Comparison of ENCODE assay signal across 8 cellular contexts in genomic region chr14:65281991-65282908, GRCh38.
DNase-seq lines count a peak whose midpoint lies in the region; ATAC-seq and TF ChIP-seq lines count a peak whose summit lies in the region.

No MANE protein-coding gene starts in this region.

- ATAC-seq in HCT116 (0 out of 2 replicates have a peak, but pooled peaks have one; percentile 22), HG02642 (IDR thresholded peaks at IDR 0.05; ENCODE audit: poor library complexity, unreplicated experiment) (no peak)
- ATAC-seq in stimulated activated naive B cell treated with anti-CD40 and anti-IgM and Interleukin-4, amounts not matched to agents 10 μg/mL and 1 μg/mL and 100 μg/mL, for 72 hours (replicated peaks): peak; percentile 29 to 33

- no peak overlapping the region for H3K4me3 ChIP-seq in BJ (ENCODE audit: low read depth, low read length)
- no peak overlapping the region for H3K4me3 ChIP-seq in HCT116 (replicated peaks in 1 of 2; ENCODE audit: low read depth in 1 of 2, low read length in 2 of 2)
- H3K4me3 ChIP-seq in adipocyte (ENCODE audit: low read length): peak overlapping the region; percentile 21

- no peak overlapping the region for H3K4me2 ChIP-seq in HCT116 (ENCODE audit: low read length)

- H3K36me3 ChIP-seq in BJ (ENCODE audit: control insufficient read depth, insufficient read depth, low read length): no peaks in the 10 kb centered on the region
- H3K36me3 ChIP-seq in HCT116 (ENCODE audit: control insufficient read depth in 1 of 2, insufficient read depth in 2 of 2, low read length in 2 of 2): no peaks in the 10 kb centered on the region
- H3K36me3 ChIP-seq in adipocyte (ENCODE audit: control insufficient read depth, insufficient read depth, low read length, severe bottlenecking): no peaks in the 10 kb centered on the region

- no TSS peak for BruUV-seq in HCT116 (replicated peaks; lab: Mats Ljungman, UMichigan)

- no peaks in the 10 kb centered on the region for H3K27me3 Mint-ChIP-seq in stimulated activated naive B cell treated with anti-CD40 and anti-IgM and Interleukin-4, amounts not matched to agents 10 μg/mL and 1 μg/mL and 100 μg/mL, for 72 hours

- H2AFZ ChIP-seq in HCT116 (ENCODE audit: low read depth, low read length, poor library complexity, severe bottlenecking): no peak overlapping the region

- RAD21 ChIA-PET in HCT116 (lab: Charles Lee; ENCODE audit: low non-redundant PET in 1 of 2, low total read pairs in 2 of 2, uncharacterized antibody in 2 of 2, unreplicated experiment in 2 of 2): no interaction called here

- peak overlapping the region; percentile 79 to 80 for H3K4me3 Mint-ChIP-seq in stimulated activated naive B cell treated with anti-CD40 and anti-IgM and Interleukin-4, amounts not matched to agents 10 μg/mL and 1 μg/mL and 100 μg/mL, for 72 hours

- no peaks in the 10 kb centered on the region for H3K9me3 Mint-ChIP-seq in stimulated activated naive B cell treated with anti-CD40 and anti-IgM and Interleukin-4, amounts not matched to agents 10 μg/mL and 1 μg/mL and 100 μg/mL, for 72 hours

- intact Hi-C loops in HCT116 (cut with micrococcal nuclease): no loop called here

- H4K20me1 ChIP-seq in HCT116 (ENCODE audit: insufficient read depth): no peaks in the 10 kb centered on the region

- no peaks in the 10 kb centered on the region for H3K27me3 ChIP-seq in BJ (ENCODE audit: control insufficient read depth, insufficient read depth, low read length)
- H3K27me3 ChIP-seq in HCT116 (ENCODE audit: insufficient read depth, low read length): no peaks in the 10 kb centered on the region
- no peaks in the 10 kb centered on the region for H3K27me3 ChIP-seq in adipocyte (replicated peaks; ENCODE audit: control insufficient read depth, insufficient read depth, low read length)

- H3K79me2 ChIP-seq in HCT116 (ENCODE audit: insufficient read depth, low read length): no peaks in the 10 kb centered on the region

- no peaks in the 10 kb centered on the region for H3K36me3 Mint-ChIP-seq in stimulated activated naive B cell treated with anti-CD40 and anti-IgM and Interleukin-4, amounts not matched to agents 10 μg/mL and 1 μg/mL and 100 μg/mL, for 72 hours

- POLR2A ChIA-PET in BJ (lab: Charles Lee) (interaction anchor here (0.5 to 1.0 kb wide), 2 partner anchors 21 to 70 kb away, joined by 7 to 12 read pairs; no protein-coding TSS in a partner anchor), HCT116 (lab: Charles Lee) (no interaction called here)

- H3K9me2 ChIP-seq in HCT116 (ENCODE audit: insufficient read depth): no peaks in the 10 kb centered on the region

- peaks cover 32 to 47% of the 10 kb centered on the region in 2 donors for H3K4me1 Mint-ChIP-seq in stimulated activated naive B cell treated with anti-CD40 and anti-IgM and Interleukin-4, amounts not matched to agents 10 μg/mL and 1 μg/mL and 100 μg/mL, for 72 hours

- peak overlapping the region; percentile 93 for H3K27ac Mint-ChIP-seq in stimulated activated naive B cell treated with anti-CD40 and anti-IgM and Interleukin-4, amounts not matched to agents 10 μg/mL and 1 μg/mL and 100 μg/mL, for 72 hours

- TF ChIP-seq POLR2A in HCT116 (IDR thresholded peaks at IDR 0.05; ENCODE audit: borderline replicate concordance, extremely low read depth, insufficient read depth, insufficient read length): no peak

- no peaks in the 10 kb centered on the region for H3K9me3 ChIP-seq in HCT116 (ENCODE audit: control insufficient read depth in 1 of 2, insufficient read depth in 1 of 2, low read depth in 1 of 2, low read length in 2 of 2)
- H3K9me3 ChIP-seq in adipocyte (ENCODE audit: control insufficient read depth, low read length): no peaks in the 10 kb centered on the region

- H3K4me1 ChIP-seq in HCT116 (ENCODE audit: control insufficient read depth in 1 of 2, insufficient read depth in 2 of 2, low read length in 2 of 2): peaks cover 0 to 8% of the 10 kb centered on the region in 2 experiments; a peak in 1 of 4 replicates
- peaks cover 16% of the 10 kb centered on the region for H3K4me1 ChIP-seq in adipocyte (ENCODE audit: control insufficient read depth, insufficient read depth, low read length)

- no peak overlapping the region for H3K9ac ChIP-seq in HCT116 (ENCODE audit: low read length)
- H3K9ac ChIP-seq in adipocyte (ENCODE audit: low read length): peak overlapping the region; percentile 28

- no peak for TF ChIP-seq RAD21 in HCT116 (IDR thresholded peaks at IDR 0.05; ENCODE audit: low read depth)

- DNase-seq in BJ (ENCODE audit: low read depth) (peak; percentile 52), HCT116 (ENCODE audit: low read depth, low spot score) (no peak), adipocyte (ENCODE audit: low read depth) (peak; percentile 64), inferior parietal cortex (ENCODE audit: extremely low spot score) (peak; percentile 82), AML-193 (lab: John Stamatoyannopoulos, UW) (no peak), NOMO-1 treated with DMSO at 0.1 percent for 48 hours (lab: John Stamatoyannopoulos, UW; ENCODE audit: unreplicated experiment) (no peak)
- no peak for DNase-seq in stimulated activated naive B cell treated with anti-CD40 and anti-IgM and Interleukin-4, amounts not matched to agents 10 μg/mL and 1 μg/mL and 100 μg/mL, for 72 hours

- CTCF ChIA-PET in BJ (lab: Yijun Ruan, JAX): interaction anchor here (1.0 to 1.4 kb wide), 2 partner anchors 60 to 118 kb away, joined by 4 to 5 read pairs; no protein-coding TSS in a partner anchor
- CTCF ChIA-PET in HCT116 (lab: Charles Lee): no interaction called here

- TF ChIP-seq CTCF in BJ (IDR thresholded peaks at IDR 0.05; ENCODE audit: insufficient read depth, low read depth, low read length): 0 out of 2 replicates have a peak, but pooled peaks have one; percentile 2
- TF ChIP-seq CTCF in HCT116 (IDR thresholded peaks at IDR 0.05 in 2 of 3, conservative IDR thresholded peaks at IDR 0.05 in 1 of 3; ENCODE audit: borderline replicate concordance in 1 of 3, insufficient read depth in 1 of 3, low read depth in 2 of 3, low read length in 2 of 3): no peak

- no peak overlapping the region for H3K27ac ChIP-seq in HCT116 (ENCODE audit: low read depth, low read length)

TF ChIP-seq in HCT116, 20 proteins besides CTCF, POLR2A, EP300 and RAD21:
- no peak for TF ChIP-seq SIN3A (IDR thresholded peaks at IDR 0.05; ENCODE audit: low read depth)

Comparison
In these comparisons a context has a peak if more than half of its experiments do, and no peak if none do; other contexts are left out.
1. DNase-seq: peak in BJ (single experiment), adipocyte (single experiment) and inferior parietal cortex (single experiment); none in HCT116 (single experiment), stimulated activated naive B cell treated with anti-CD40 and anti-IgM and Interleukin-4, amounts not matched to agents 10 μg/mL and 1 μg/mL and 100 μg/mL, for 72 hours (single experiment), AML-193 (0 of 2) and NOMO-1 treated with DMSO at 0.1 percent for 48 hours (single experiment).